8 cellular contexts compared by ENCODE assay signal in the genomic region with DNA sequence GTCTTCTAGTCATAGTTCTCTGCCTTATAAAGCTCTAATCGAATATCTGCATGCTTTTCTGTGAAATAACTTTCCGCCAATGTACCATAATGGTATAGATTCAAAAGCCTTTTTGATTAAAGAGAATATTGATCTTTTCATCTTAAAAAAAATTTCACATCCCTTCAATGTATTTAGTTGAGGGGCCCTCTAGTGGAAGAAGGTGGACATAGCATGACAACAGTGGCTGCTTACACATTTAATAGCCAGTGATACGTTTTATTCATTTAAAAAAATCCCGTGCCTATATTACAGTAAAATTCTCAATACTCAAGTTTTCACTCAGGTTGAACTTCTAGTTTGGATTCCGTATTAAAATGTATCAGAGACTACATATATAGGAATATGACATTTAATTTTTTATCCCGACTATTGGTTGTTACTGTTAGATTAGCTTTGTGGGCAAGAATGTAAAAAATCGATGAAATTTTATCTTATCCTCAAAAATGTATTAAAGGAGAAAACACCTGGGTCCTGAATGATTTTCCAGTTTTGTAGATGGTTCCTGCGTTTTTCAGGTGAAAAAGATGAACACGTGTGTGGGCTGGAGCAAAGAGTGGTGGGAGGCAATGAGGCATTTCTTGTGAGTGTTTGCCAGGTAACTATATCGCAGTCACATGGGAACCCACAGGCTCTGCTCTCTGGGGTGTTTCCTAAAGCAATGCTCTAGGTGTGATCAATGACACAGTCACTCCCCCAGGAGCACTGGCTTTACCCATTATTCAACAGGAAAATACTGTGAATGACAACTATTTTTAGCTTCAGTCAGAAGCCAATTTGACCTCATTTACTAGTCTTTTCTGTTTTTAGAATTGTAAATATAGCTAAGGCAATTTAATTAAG. TPM values are rescaled to one million over a fixed set of nuclear protein-coding genes. Genes with fewer than 3 reads are reported as not detected.
DNase-seq lines count a peak whose midpoint lies in the region; ATAC-seq, FAIRE-seq and TF ChIP-seq lines count a peak whose summit lies in the region.

No MANE protein-coding gene starts in this region.

- intact Hi-C loops in A673 (cut with micrococcal nuclease; ENCODE audit: unreplicated experiment) (no loop called here), Panc1 (cut with micrococcal nuclease; ENCODE audit: unreplicated experiment) (loop anchor here (2.0 kb wide), 1 partner anchor 77 kb away; no protein-coding TSS in a partner anchor), dorsolateral prefrontal cortex (cut with DNase I) (no loop called here)

- H3K36me3 ChIP-seq in A673 (ENCODE audit: insufficient read depth, low read length, poor library complexity, severe bottlenecking), result no peaks in the 10 kb centered on the region
- H3K36me3 ChIP-seq in Panc1 (ENCODE audit: control insufficient read depth, insufficient read depth, low read length), result no peaks in the 10 kb centered on the region

- H3K9me3 ChIP-seq in A673 (ENCODE audit: low read depth, low read length, poor library complexity, severe bottlenecking) (no peaks in the 10 kb centered on the region), Panc1 (ENCODE audit: control insufficient read depth, insufficient read depth, low read depth, low read length) (no peaks in the 10 kb centered on the region)

- in situ Hi-C loops in Panc1 (cut with HindIII; ENCODE audit: low pct_unique_long_range_greater_than_20kb, low sequenced_read_pairs), result no loop called here

- ATAC-seq in HG02885 (IDR thresholded peaks at IDR 0.05; ENCODE audit: poor library complexity, unreplicated experiment) (peak; percentile 84), Panc1 (no peak), GM19324 (IDR thresholded peaks at IDR 0.05; ENCODE audit: low FRiP score, unreplicated experiment) (no peak)

- no peaks in the 10 kb centered on the region for H3K9me3 Mint-ChIP-seq in neural crest cell

- H3K27ac ChIP-seq in A673 (ENCODE audit: low read depth, low read length, poor library complexity, severe bottlenecking) (no peak overlapping the region), Panc1 (ENCODE audit: low read length) (no peak overlapping the region), dorsolateral prefrontal cortex (no peak overlapping the region)

- H3K27me3 ChIP-seq in A673 (replicated peaks; ENCODE audit: insufficient read depth, low read depth, low read length, poor library complexity), result peaks cover 6% of the 10 kb centered on the region
- peaks cover 26% of the 10 kb centered on the region for H3K27me3 ChIP-seq in Panc1 (ENCODE audit: control insufficient read depth, insufficient read depth, low read length)
- peaks cover 0 to 32% (median 6%) of the 10 kb centered on the region in 45 donors for H3K27me3 ChIP-seq in dorsolateral prefrontal cortex

- H3K4me1 ChIP-seq in A673 (ENCODE audit: insufficient read depth, low read length, poor library complexity, severe bottlenecking), result no peaks in the 10 kb centered on the region
- no peaks in the 10 kb centered on the region for H3K4me1 ChIP-seq in Panc1 (ENCODE audit: control insufficient read depth, insufficient read depth, low read length)

- H3K4me1 Mint-ChIP-seq in neural crest cell, result no peaks in the 10 kb centered on the region

- H3K4me3 Mint-ChIP-seq in neural crest cell, result no peak overlapping the region

- POLR2A ChIA-PET in A673 (lab: Charles Lee; ENCODE audit: low non-redundant PET), result no interaction called here
- POLR2A ChIA-PET in Panc1 (lab: Charles Lee), result no interaction called here

- TF ChIP-seq CTCF in A673 (conservative IDR thresholded peaks at IDR 0.05; ENCODE audit: low read depth, low read length), result peak; percentile 83
- peak; percentile 90; the same call in 1 of the 2 replicates for TF ChIP-seq CTCF in Panc1 (IDR thresholded peaks at IDR 0.05)
- TF ChIP-seq CTCF in dorsolateral prefrontal cortex (IDR thresholded peaks at IDR 0.05 in 54 of 56, conservative IDR thresholded peaks at IDR 0.05 in 2 of 56; ENCODE audit: low read depth in 1 of 56, partially characterized antibody in 56 of 56), result peak; percentile 53 to 88 (median 79)
- TF ChIP-seq CTCF in neural crest cell (conservative IDR thresholded peaks at IDR 0.05), result peak; percentile 85

- H3K4me3 ChIP-seq in A673 (ENCODE audit: low read depth, low read length, poor library complexity, severe bottlenecking), result no peak overlapping the region
- H3K4me3 ChIP-seq in Panc1 (ENCODE audit: low read depth in 2 of 2, low read length in 2 of 2), result no peak overlapping the region
- H3K4me3 ChIP-seq in dorsolateral prefrontal cortex, result peak overlapping the region in 1 of 59 donors; percentile 27

- DNase-seq in A673 (ENCODE audit: low spot score), result peak; percentile 48
- peak; percentile 7 for DNase-seq in Panc1 (ENCODE audit: low read depth, low spot score)
- peak in 2 of 10 donors; percentile 11 to 52 for DNase-seq in dorsolateral prefrontal cortex
- DNase-seq in neural crest cell (ENCODE audit: low read depth, low spot score), result peak; percentile 47
- no peak for DNase-seq in GF-D8 (lab: John Stamatoyannopoulos, UW)

- H3K27ac Mint-ChIP-seq in neural crest cell (ENCODE audit: unreplicated experiment), result no peak overlapping the region

- H3K27me3 Mint-ChIP-seq in neural crest cell (ENCODE audit: low read depth), result peaks cover 5% of the 10 kb centered on the region

- BruUV-seq in A673 (replicated peaks; lab: Mats Ljungman, UMichigan) (no TSS peak), Panc1 (replicated peaks; lab: Mats Ljungman, UMichigan) (no TSS peak)

- CTCF ChIA-PET in A673 (lab: Charles Lee) (no interaction called here), Panc1 (lab: Charles Lee) (interaction anchor here (0.7 to 0.8 kb wide), 2 partner anchors 53 to 689 kb away, joined by 3 to 4 read pairs; no protein-coding TSS in a partner anchor)

- no peaks in the 10 kb centered on the region for H3K36me3 Mint-ChIP-seq in neural crest cell (ENCODE audit: low read depth)

- peak; percentile 70 for FAIRE-seq in G401.6 (lab: Jason Lieb, UNC)

RNA-seq across cellular contexts. Expression of gene PNLIP, which starts 24.1 kb away (rescaled TPM):
- total RNA-seq in A673 (2021) (not detected in 2 replicates), Panc1 (2021; ENCODE audit: unreplicated experiment) (1.5 TPM), dorsolateral prefrontal cortex (not detected), neural crest cell (not detected in 2 replicates)
- polyA plus RNA-seq in Panc1 (2012; ENCODE audit: insufficient read length), result not detected
